ENCODE assay signal across 8 cellular contexts in genomic region chr2:157302492-157303099, GRCh38. TPM values are rescaled to one million over a fixed set of nuclear protein-coding genes. Genes with fewer than 3 reads are reported as not detected.
DNase-seq lines count a peak whose midpoint lies in the region; ATAC-seq and TF ChIP-seq lines count a peak whose summit lies in the region.

No MANE protein-coding gene starts in this region.

- 38 to 41% methylated on average over 9 of the region's 9 CpGs for WGBS in GM23248 (ENCODE audit: low coverage in 1 of 2, low lambda C conversion rate in 2 of 2, missing lambda C conversion rate in 2 of 2), 2 experiments

- H3K9me3 ChIP-seq in GM23248 (ENCODE audit: low read depth) (no peaks in the 10 kb centered on the region), RWPE2 (ENCODE audit: severe bottlenecking) (no peaks in the 10 kb centered on the region)

- intact Hi-C loops in left colon (cut with DNase I, micrococcal nuclease) = no loop called here

- H3K4me1 ChIP-seq in GM23248 (ENCODE audit: insufficient read depth) = peaks cover 33% of the 10 kb centered on the region
- H3K4me1 ChIP-seq in RWPE2 (ENCODE audit: insufficient read depth, poor library complexity, severe bottlenecking) = peaks cover 6% of the 10 kb centered on the region

- in situ Hi-C loops in GM23248 (cut with MboI) = no loop called here

- no peak overlapping the region for H3K9ac ChIP-seq in GM23248

- no peaks in the 10 kb centered on the region for H4K20me1 ChIP-seq in GM23248 (ENCODE audit: insufficient read depth)

- no peaks in the 10 kb centered on the region for H3K27me3 ChIP-seq in GM23248 (replicated peaks; ENCODE audit: insufficient read depth)
- no peaks in the 10 kb centered on the region for H3K27me3 ChIP-seq in RWPE2 (ENCODE audit: insufficient read depth, poor library complexity, severe bottlenecking)

- H3K27ac ChIP-seq in GM23248 (no peak overlapping the region), RWPE2 (ENCODE audit: poor library complexity, severe bottlenecking) (no peak overlapping the region)

- no peaks in the 10 kb centered on the region for H3K9me2 ChIP-seq in GM23248 (ENCODE audit: insufficient read depth)

- H3K4me3 ChIP-seq in GM23248 (no peak overlapping the region), RWPE2 (ENCODE audit: severe bottlenecking) (no peak overlapping the region)

- peaks cover 15% of the 10 kb centered on the region; the same call in 1 of the 2 replicates for H3K36me3 ChIP-seq in GM23248 (ENCODE audit: low read depth)
- H3K36me3 ChIP-seq in RWPE2 (ENCODE audit: low read depth) = no peaks in the 10 kb centered on the region

- H3K4me2 ChIP-seq in GM23248 (ENCODE audit: unreplicated experiment) = no peak overlapping the region

- peak; percentile 91 for TF ChIP-seq CTCF in RWPE2 (IDR thresholded peaks at IDR 0.05; ENCODE audit: poor library complexity, severe bottlenecking)

- no peak overlapping the region for H2AFZ ChIP-seq in GM23248

- H3K79me2 ChIP-seq in GM23248 (ENCODE audit: insufficient read depth) = no peaks in the 10 kb centered on the region

- DNase-seq in stimulated activated naive CD4-positive, alpha-beta T cell (lab: John Stamatoyannopoulos, UW) = peak in 5 of 6 experiments; percentile 7 to 75 (median 25)
- no peak for DNase-seq in stimulated activated naive CD4-positive, alpha-beta T cell treated with Interleukin-2 at 50 U/mL for 16 hours (lab: John Stamatoyannopoulos, UW)
- DNase-seq in GM23248 (peak; percentile 81), KG1 (lab: John Stamatoyannopoulos, UW) (peak; percentile 23), RWPE2 (ENCODE audit: low spot score) (no peak), cerebellar cortex (ENCODE audit: low spot score) (peak; percentile 82), left colon (no peak), superior temporal gyrus (ENCODE audit: extremely low spot score) (peak; percentile 97)

- peaks cover 55% of the 10 kb centered on the region for H3F3A ChIP-seq in GM23248 (ENCODE audit: insufficient read depth)

- peak; percentile 74 for ATAC-seq in RWPE2 (ENCODE audit: low read depth)
- peak; percentile 79 for ATAC-seq in left colon

RNA-seq across cellular contexts. Expression of gene ERMN, which starts 23.0 kb away (rescaled TPM):
- total RNA-seq in GM23248 (2014; rRNA removed; shearing (Covaris generic)) = not detected in 2 replicates
- not detected in 2 replicates for polyA plus RNA-seq in GM23248 (2016; fragmentation: Nextera tagmentation; extraction: Ambion mirVana)
- under 1 TPM in 1 of 2 donors, not detected in 1; 0.11 TPM for total RNA-seq in left colon

RNA-seq across cellular contexts. Expression of gene GALNT5, which starts 45.1 kb away (rescaled TPM):
- total RNA-seq in GM23248 (2014; rRNA removed; shearing (Covaris generic)) = 114 and 117 TPM in 2 replicates
- 76.5 and 83.5 TPM in 2 replicates for polyA plus RNA-seq in GM23248 (2016; fragmentation: Nextera tagmentation; extraction: Ambion mirVana)
- total RNA-seq in left colon = 10 to 100 TPM; 58.0 to 66.5 TPM

Comparison
In these comparisons a context has a peak if more than half of its experiments do, and no peak if none do; other contexts are left out.
1. DNase-seq: peak in stimulated activated naive CD4-positive, alpha-beta T cell (5 of 6), GM23248 (single experiment), KG1 (single experiment), cerebellar cortex (single experiment) and superior temporal gyrus (single experiment); none in stimulated activated naive CD4-positive, alpha-beta T cell treated with Interleukin-2 at 50 U/mL for 16 hours (single experiment), RWPE2 (single experiment) and left colon (0 of 2).